In genomic region chr3:32817195-32817560, GRCh38 we compare ENCODE assay signal across 8 cellular contexts. TPM values are rescaled to one million over a fixed set of nuclear protein-coding genes. Genes with fewer than 3 reads are reported as not detected.
A peak's percentile ranks its signal among the peaks of the same experiment; 100 is the strongest.
DNase-seq lines count a peak whose midpoint lies in the region; ATAC-seq and TF ChIP-seq lines count a peak whose summit lies in the region.

No MANE protein-coding gene starts in this region.

- no peaks in the 10 kb centered on the region for H3K36me3 ChIP-seq in SK-N-SH (replicated peaks in 1 of 2; ENCODE audit: control insufficient read depth in 1 of 2, insufficient read depth in 2 of 2, low read length in 1 of 2)

- H3K9me3 Mint-ChIP-seq in activated B cell treated with CpG ODN at 0.5 μM for 24 hours, result no peaks in the 10 kb centered on the region
- H3K9me3 Mint-ChIP-seq in stimulated activated naive B cell treated with anti-CD40 and anti-IgM and Interleukin-4, amounts not matched to agents 10 μg/mL and 1 μg/mL and 100 μg/mL, for 72 hours, result no peaks in the 10 kb centered on the region

- DNase-seq in SK-N-SH (no peak), activated B cell treated with CpG ODN at 0.5 μM for 24 hours (no peak), NCI-H526 treated with DMSO at 0.1 percent for 48 hours (lab: John Stamatoyannopoulos, UW) (no peak)
- DNase-seq in stimulated activated naive B cell treated with anti-CD40 and anti-IgM and Interleukin-4, amounts not matched to agents 10 μg/mL and 1 μg/mL and 100 μg/mL, for 72 hours, result no peak
- DNase-seq in NK-92 treated with Interleukin-12 subunit alpha and Interleukin-12 subunit beta, amount 100 ng/mL, for 24 hours (lab: John Stamatoyannopoulos, UW), result no peak

- no peak overlapping the region for H3K27ac Mint-ChIP-seq in activated B cell treated with CpG ODN at 0.5 μM for 24 hours
- H3K27ac Mint-ChIP-seq in stimulated activated naive B cell treated with anti-CD40 and anti-IgM and Interleukin-4, amounts not matched to agents 10 μg/mL and 1 μg/mL and 100 μg/mL, for 72 hours, result peak overlapping the region; percentile 90

- POLR2A ChIA-PET in SK-N-SH (lab: Yijun Ruan, JAX) (no interaction called here), activated B cell treated with CpG ODN at 0.5 μM for 24 hours (lab: Charles Lee) (no interaction called here)

- H3K4me3 Mint-ChIP-seq in activated B cell treated with CpG ODN at 0.5 μM for 24 hours, result peak overlapping the region; percentile 75
- peak overlapping the region; percentile 83 to 91 for H3K4me3 Mint-ChIP-seq in stimulated activated naive B cell treated with anti-CD40 and anti-IgM and Interleukin-4, amounts not matched to agents 10 μg/mL and 1 μg/mL and 100 μg/mL, for 72 hours

- no peak for TF ChIP-seq EP300 in SK-N-SH (IDR thresholded peaks at IDR 0.05; ENCODE audit: borderline replicate concordance in 1 of 2, low read depth in 1 of 2, low read length in 1 of 2)

- H4K20me1 ChIP-seq in SK-N-SH (ENCODE audit: insufficient read depth), result no peaks in the 10 kb centered on the region

- no peaks in the 10 kb centered on the region for H3K36me3 Mint-ChIP-seq in activated B cell treated with CpG ODN at 0.5 μM for 24 hours (ENCODE audit: low read depth)
- peaks cover 0 to 1% of the 10 kb centered on the region in 2 donors for H3K36me3 Mint-ChIP-seq in stimulated activated naive B cell treated with anti-CD40 and anti-IgM and Interleukin-4, amounts not matched to agents 10 μg/mL and 1 μg/mL and 100 μg/mL, for 72 hours

- H3F3A ChIP-seq in SK-N-SH (replicated peaks; ENCODE audit: insufficient read depth), result no peaks in the 10 kb centered on the region

- 15% methylated on average over 5 of the region's 57 CpGs for WGBS in SK-N-SH (ENCODE audit: low lambda C conversion rate)

- intact Hi-C loops in activated B cell treated with CpG ODN at 0.5 μM for 24 hours (cut with micrococcal nuclease), result no loop called here

- peaks cover 63% of the 10 kb centered on the region for H3K27me3 ChIP-seq in SK-N-SH (ENCODE audit: insufficient read depth)

- H2AFZ ChIP-seq in SK-N-SH (ENCODE audit: low read depth), result 0 out of 2 replicates have a peak overlapping the region, but pooled peaks have one; percentile 16

- no peaks in the 10 kb centered on the region for H3K9me3 ChIP-seq in SK-N-SH
- H3K9me3 ChIP-seq in iPS-18c (ENCODE audit: control insufficient read depth, insufficient read depth, low read length), result peaks cover 3% of the 10 kb centered on the region

- CTCF ChIA-PET in SK-N-SH (lab: Yijun Ruan, JAX), result interaction anchor here (0.9 kb wide), 1 partner anchor 35 kb away, joined by 3 read pairs; no protein-coding TSS in a partner anchor
- CTCF ChIA-PET in activated B cell treated with CpG ODN at 0.5 μM for 24 hours (lab: Charles Lee), result no interaction called here

- H3K4me1 ChIP-seq in SK-N-SH (ENCODE audit: control insufficient read depth in 1 of 2, insufficient read depth in 2 of 2, low read depth in 1 of 2, low read length in 1 of 2), result no peaks in the 10 kb centered on the region; a peak in 1 of 4 replicates

- ATAC-seq in SK-N-SH treated with all-trans-retinoic acid at 6 μM for 48 hours, result no peak
- ATAC-seq in activated B cell treated with CpG ODN at 0.5 μM for 24 hours (ENCODE audit: low read depth), result no peak
- ATAC-seq in stimulated activated naive B cell treated with anti-CD40 and anti-IgM and Interleukin-4, amounts not matched to agents 10 μg/mL and 1 μg/mL and 100 μg/mL, for 72 hours (replicated peaks), result peak in 1 of 2 donors; percentile 36
- no peak for ATAC-seq in GM18505 (IDR thresholded peaks at IDR 0.05; ENCODE audit: unreplicated experiment)

- H3K9me2 ChIP-seq in SK-N-SH, result no peaks in the 10 kb centered on the region

- H3K27me3 Mint-ChIP-seq in activated B cell treated with CpG ODN at 0.5 μM for 24 hours, result peaks cover 49% of the 10 kb centered on the region
- peaks cover 51 to 66% of the 10 kb centered on the region in 2 donors for H3K27me3 Mint-ChIP-seq in stimulated activated naive B cell treated with anti-CD40 and anti-IgM and Interleukin-4, amounts not matched to agents 10 μg/mL and 1 μg/mL and 100 μg/mL, for 72 hours

- no peak for TF ChIP-seq RAD21 in SK-N-SH (IDR thresholded peaks at IDR 0.05; ENCODE audit: low read length)

- peaks cover 31% of the 10 kb centered on the region for H3K4me1 Mint-ChIP-seq in activated B cell treated with CpG ODN at 0.5 μM for 24 hours
- peaks cover 17 to 43% of the 10 kb centered on the region in 2 donors for H3K4me1 Mint-ChIP-seq in stimulated activated naive B cell treated with anti-CD40 and anti-IgM and Interleukin-4, amounts not matched to agents 10 μg/mL and 1 μg/mL and 100 μg/mL, for 72 hours

- H3K79me2 ChIP-seq in SK-N-SH (ENCODE audit: insufficient read depth), result no peaks in the 10 kb centered on the region

- H3K4me3 ChIP-seq in SK-N-SH (ENCODE audit: low read depth in 2 of 2, low read length in 1 of 2), result peak overlapping the region in 1 of 2 experiments; percentile 40; a peak in 3 of 4 replicates
- peak overlapping the region; percentile 93 for H3K4me3 ChIP-seq in iPS-18c (ENCODE audit: insufficient read depth, low read depth, low read length)

- H3K4me2 ChIP-seq in SK-N-SH, result peak overlapping the region; percentile 69; the same call in 1 of the 2 replicates

- TF ChIP-seq CTCF in SK-N-SH (IDR thresholded peaks at IDR 0.05) (no peak), activated B cell treated with CpG ODN at 0.5 μM for 24 hours (IDR thresholded peaks at IDR 0.05) (no peak)

- H3K27ac ChIP-seq in SK-N-SH (ENCODE audit: low read depth in 2 of 2, low read length in 1 of 2), result no peak overlapping the region

- TF ChIP-seq POLR2A in GM18505 (IDR thresholded peaks at IDR 0.05; ENCODE audit: borderline replicate concordance, extremely low read depth, insufficient read depth, insufficient read length), result no peak

- no peak overlapping the region for H3K9ac ChIP-seq in SK-N-SH

TF ChIP-seq in SK-N-SH, 30 proteins besides CTCF, POLR2A, EP300 and RAD21 (continues in another document):
- no peak for TF ChIP-seq REST (IDR thresholded peaks at IDR 0.05; ENCODE audit: low read depth, low read length)
- no peak for TF ChIP-seq EZH2phosphoT487 (IDR thresholded peaks at IDR 0.05; ENCODE audit: borderline replicate concordance, low read depth)
- TF ChIP-seq MXI1 (IDR thresholded peaks at IDR 0.05; ENCODE audit: low read depth, low read length), result no peak

TF ChIP-seq in SK-N-SH treated with all-trans-retinoic acid at 6 μM for 48 hours, 23 proteins besides CTCF, POLR2A, EP300 and RAD21 (continues in another document):
- TF ChIP-seq ZFP30 (CRISPR knock-in tag; IDR thresholded peaks at IDR 0.05) (no peak), TOX (CRISPR knock-in tag; IDR thresholded peaks at IDR 0.05; ENCODE audit: borderline replicate concordance) (no peak), RARB (CRISPR knock-in tag; IDR thresholded peaks at IDR 0.05) (no peak), ESRRG (CRISPR knock-in tag; IDR thresholded peaks at IDR 0.05) (no peak), CSRNP3 (CRISPR knock-in tag; IDR thresholded peaks at IDR 0.05) (no peak), ISL1 (CRISPR knock-in tag; IDR thresholded peaks at IDR 0.05) (no peak), ZNF8 (CRISPR knock-in tag; IDR thresholded peaks at IDR 0.05) (no peak), ZFP3 (CRISPR knock-in tag; IDR thresholded peaks at IDR 0.05) (no peak), CSDC2 (CRISPR knock-in tag; IDR thresholded peaks at IDR 0.05) (no peak), POU6F1 (CRISPR knock-in tag; IDR thresholded peaks at IDR 0.05; ENCODE audit: borderline replicate concordance, low read depth) (no peak)

RNA-seq across cellular contexts. Expression of gene TRIM71, which starts 0.6 kb away (rescaled TPM):
- not detected in 2 replicates for polyA plus RNA-seq in SK-N-SH (2012; rRNA removed)
- not detected in 2 replicates for polyA plus RNA-seq in SK-N-SH (2012; cell fraction: cytosol; rRNA removed)
- polyA plus RNA-seq in SK-N-SH (2012; cell fraction: nucleus; rRNA removed), result not detected in 2 replicates
- total RNA-seq in activated B cell treated with CpG ODN at 0.5 μM for 24 hours, result not detected in 2 replicates
